In genomic region chr6:24359640-24360454, GRCh38 we compare ENCODE assay signal across 8 cellular contexts.
DNase-seq lines count a peak whose midpoint lies in the region; ATAC-seq, FAIRE-seq and TF ChIP-seq lines count a peak whose summit lies in the region.

No MANE protein-coding gene starts in this region.

- peak; percentile 90 for TF ChIP-seq CTCF in epithelial cell of esophagus (IDR thresholded peaks at IDR 0.05; ENCODE audit: insufficient read depth, low read depth, low read length, missing control alignments)

- peak overlapping the region; percentile 49 for H3K4me3 ChIP-seq in NT2/D1 (ENCODE audit: insufficient read length, low read depth)
- H3K4me3 ChIP-seq in epithelial cell of esophagus (ENCODE audit: low read length) = peak overlapping the region; percentile 54

- peak; percentile 97 for DNase-seq in COR-L47 (lab: John Stamatoyannopoulos, UW)
- DNase-seq in HTR-8/SVneo (ENCODE audit: insufficient read length, low spot score) = peak; percentile 64
- DNase-seq in NT2/D1 (ENCODE audit: low read depth, low spot score) = peak; percentile 47
- peak; percentile 76 for DNase-seq in activated CD8-positive, alpha-beta memory T cell treated with anti-CD3 and anti-CD28 coated beads, Interleukin-2, amount 50 U/mL, for 4 hours
- DNase-seq in epithelial cell of esophagus (ENCODE audit: low read depth) = peak; percentile 68
- DNase-seq in middle frontal gyrus (ENCODE audit: extremely low spot score, low spot score) = peak; percentile 50
- DNase-seq in stimulated activated CD8-positive, alpha-beta memory T cell treated with anti-CD3 and anti-CD28 coated beads, Interleukin-15, amount 100 ng/mL, for 48 hours (ENCODE audit: low read depth in 2 of 2) = peak; percentile 69 to 77

- peak overlapping the region; percentile 57 for H3K9ac ChIP-seq in NT2/D1 (ENCODE audit: insufficient read length, low read depth)

- peak; percentile 97 for FAIRE-seq in HTR-8/SVneo (lab: Jason Lieb, UNC)

- H3K36me3 ChIP-seq in NT2/D1 (ENCODE audit: insufficient read depth, insufficient read length, low read length) = no peaks in the 10 kb centered on the region

- H3K9me3 ChIP-seq in NT2/D1 (ENCODE audit: insufficient read depth, low read length) = no peaks in the 10 kb centered on the region

- peaks cover 5% of the 10 kb centered on the region for H3K27me3 ChIP-seq in NT2/D1 (ENCODE audit: insufficient read depth, insufficient read length)

- peak; percentile 87 for ATAC-seq in GM21423 (IDR thresholded peaks at IDR 0.05; ENCODE audit: unreplicated experiment)

- peaks cover 3% of the 10 kb centered on the region for H3K4me1 ChIP-seq in NT2/D1 (ENCODE audit: insufficient read depth, insufficient read length)

Comparison
In these comparisons a context has a peak if more than half of its experiments do, and no peak if none do; other contexts are left out.
1. Peak in every context shown above with its lines: DNase-seq, ATAC-seq and H3K4me3 ChIP-seq.
2. DNase-seq: peak in every context shown above with its lines; median percentile 97 in COR-L47; 76 in activated CD8-positive, alpha-beta memory T cell treated with anti-CD3 and anti-CD28 coated beads, Interleukin-2, amount 50 U/mL, for 4 hours; 73 in stimulated activated CD8-positive, alpha-beta memory T cell treated with anti-CD3 and anti-CD28 coated beads, Interleukin-15, amount 100 ng/mL, for 48 hours; 68 in epithelial cell of esophagus; 64 in HTR-8/SVneo; 50 in middle frontal gyrus; 47 in NT2/D1.